Comparison of ENCODE assay signal across 2 cellular contexts in the genomic region with DNA sequence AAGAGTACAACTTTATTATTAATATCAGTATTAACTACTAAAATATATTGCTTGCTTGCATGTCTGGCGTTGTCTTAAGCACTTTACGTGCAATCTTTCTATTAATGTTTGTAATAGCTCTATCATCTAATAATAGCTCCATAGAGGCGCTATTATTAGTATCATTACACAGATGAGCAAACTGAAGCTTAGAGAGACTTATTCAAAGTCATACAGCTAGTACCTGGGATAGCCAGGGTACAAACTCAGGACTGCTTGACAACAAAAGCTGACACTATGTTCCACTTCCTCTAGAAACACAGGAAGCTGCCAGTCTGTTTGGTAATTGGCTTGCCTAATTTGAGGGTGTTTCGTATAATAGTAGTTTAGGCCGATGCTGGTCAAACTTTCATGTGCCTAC.
"Had no signal": no experiment of that assay in that cellular context is flagged by ENCODE, and none has a peak within 500 bp of the region (broad histone marks: within the 10 kb centered on the region; RNA-seq: fewer than 3 reads in every experiment).

No MANE protein-coding gene starts in this region.

- DNase-seq: GDM1, GF-D8 had no signal
